1 cellular context compared by ENCODE assay signal in genomic region chr2:70029814-70030409, GRCh38.
TF ChIP-seq lines count a peak whose summit lies in the region.

No MANE protein-coding gene starts in this region.

TF ChIP-seq in K562, 482 proteins besides CTCF, POLR2A, EP300 and RAD21 (continued from another document):
- TF ChIP-seq ATF4 (CRISPR knock-in tag; IDR thresholded peaks at IDR 0.05) (0 out of 2 replicates have a peak, but pooled peaks have one; percentile 11), ARID1B (IDR thresholded peaks at IDR 0.05) (no peak; the same call in 1 of the 2 replicates), ZNF644 (tag; IDR thresholded peaks at IDR 0.05; ENCODE audit: low read depth) (no peak), GATAD2B (IDR thresholded peaks at IDR 0.05; ENCODE audit: borderline replicate concordance) (0 out of 2 replicates have a peak, but pooled peaks have one; percentile 40), ZNF830 (CRISPR knock-in tag; IDR thresholded peaks at IDR 0.05) (no peak), PCBP1 (IDR thresholded peaks at IDR 0.05; ENCODE audit: low read depth, low read length, poor library complexity, severe bottlenecking) (no peak), TBL1XR1 (IDR thresholded peaks at IDR 0.05; ENCODE audit: low read length in 2 of 2) (peak; percentile 47 to 56; a peak in 1 of 4 replicates), TFE3 (CRISPR knock-in tag; IDR thresholded peaks at IDR 0.05) (peak; percentile 98), NR4A1 (CRISPR knock-in tag; IDR thresholded peaks at IDR 0.05) (no peak), NR4A1 (tag; IDR thresholded peaks at IDR 0.05) (0 out of 2 replicates have a peak, but pooled peaks have one; percentile 24), MGA (IDR thresholded peaks at IDR 0.05) (peak; percentile 51; the same call in 1 of the 2 replicates), HDAC8 (tag; IDR thresholded peaks at IDR 0.05) (no peak), TEAD1 (CRISPR knock-in tag; IDR thresholded peaks at IDR 0.05) (no peak), ZNF551 (CRISPR knock-in tag; IDR thresholded peaks at IDR 0.05) (no peak), ETV5 (CRISPR knock-in tag; IDR thresholded peaks at IDR 0.05; ENCODE audit: low read depth) (0 out of 2 replicates have a peak, but pooled peaks have one; percentile 41), PHF20 (IDR thresholded peaks at IDR 0.05; ENCODE audit: partially characterized antibody) (no peak), GTF2E2 (tag; IDR thresholded peaks at IDR 0.05) (peak; percentile 67), SIN3A (IDR thresholded peaks at IDR 0.05; ENCODE audit: borderline replicate concordance in 2 of 2, control insufficient read depth in 1 of 2, low read depth in 2 of 2, low read length in 2 of 2) (0 out of 4 replicates have a peak, but pooled peaks of 1 of the 2 experiments have one; percentile 40), RCOR1 (IDR thresholded peaks at IDR 0.05; ENCODE audit: borderline replicate concordance in 1 of 2, low read depth in 2 of 2, low read length in 2 of 2) (peak in 1 of 2 experiments; percentile 4; a peak in 2 of 4 replicates), ATF7 (IDR thresholded peaks at IDR 0.05) (peak; percentile 58), ZNF316 (IDR thresholded peaks at IDR 0.05) (peak; percentile 89), DDX20 (tag; IDR thresholded peaks at IDR 0.05; ENCODE audit: low read depth) (0 out of 2 replicates have a peak, but pooled peaks have one; percentile 64), ZNF134 (CRISPR knock-in tag; conservative IDR thresholded peaks at IDR 0.05) (no peak), SP1 (CRISPR knock-in tag; IDR thresholded peaks at IDR 0.05) (0 out of 2 replicates have a peak, but pooled peaks have one; percentile 36), HSF4 (CRISPR knock-in tag; IDR thresholded peaks at IDR 0.05; ENCODE audit: borderline replicate concordance) (peak; percentile 3; the same call in 1 of the 2 replicates), MAFG (tag; conservative IDR thresholded peaks at IDR 0.05) (peak; percentile 79), MAZ (CRISPR knock-in tag; conservative IDR thresholded peaks at IDR 0.05 in 1 of 2, IDR thresholded peaks at IDR 0.05 in 1 of 2) (0 out of 4 replicates have a peak, but pooled peaks of 1 of the 2 experiments have one; percentile 36), BMI1 (IDR thresholded peaks at IDR 0.05; ENCODE audit: low read length) (no peak), ATF1 (CRISPR knock-in tag; IDR thresholded peaks at IDR 0.05) (no peak), ATF1 (tag; IDR thresholded peaks at IDR 0.05) (peak; percentile 75), KLF13 (tag; IDR thresholded peaks at IDR 0.05; ENCODE audit: borderline replicate concordance, low read depth) (no peak), MNT (conservative IDR thresholded peaks at IDR 0.05) (peak; percentile 64 to 68), RBFOX2 (IDR thresholded peaks at IDR 0.05; ENCODE audit: low read depth, low read length) (0 out of 2 replicates have a peak, but pooled peaks have one; percentile 25), SUPT5H (IDR thresholded peaks at IDR 0.05) (0 out of 2 replicates have a peak, but pooled peaks have one; percentile 31), FOXK2 (conservative IDR thresholded peaks at IDR 0.05 in 1 of 2, IDR thresholded peaks at IDR 0.05 in 1 of 2; ENCODE audit: low read depth in 2 of 2) (peak; percentile 42 to 61; a peak in 2 of 4 replicates), ZNF589 (CRISPR knock-in tag; IDR thresholded peaks at IDR 0.05; ENCODE audit: low read depth) (peak; percentile 78), TRIM24 (IDR thresholded peaks at IDR 0.05) (0 out of 4 replicates have a peak, but pooled peaks of 1 of the 2 experiments have one; percentile 29), ARNT (IDR thresholded peaks at IDR 0.05) (peak in 1 of 2 experiments; percentile 67; a peak in 1 of 4 replicates), E2F5 (CRISPR knock-in tag; IDR thresholded peaks at IDR 0.05) (no peak), TBP (optimal IDR thresholded peaks at IDR 0.05; ENCODE audit: low read depth, low read length) (peak; percentile 40), USF1 (CRISPR knock-in tag; IDR thresholded peaks at IDR 0.05) (peak; percentile 89), ZNF24 (IDR thresholded peaks at IDR 0.05) (peak; percentile 18; the same call in 1 of the 2 replicates), NCOA6 (IDR thresholded peaks at IDR 0.05) (no peak), MAFK (IDR thresholded peaks at IDR 0.05; ENCODE audit: low read length) (peak; percentile 41; the same call in 1 of the 2 replicates), E2F6 (IDR thresholded peaks at IDR 0.05; ENCODE audit: borderline replicate concordance in 1 of 2, extremely low read depth in 1 of 2, insufficient read depth in 1 of 2, insufficient read length in 1 of 2, low read depth in 1 of 2, low read length in 1 of 2, poor library complexity in 1 of 2, severe bottlenecking in 1 of 2) (peak in 1 of 2 experiments; percentile 38), STAT5B (CRISPR knock-in tag; IDR thresholded peaks at IDR 0.05) (no peak), POLR2H (tag; IDR thresholded peaks at IDR 0.05; ENCODE audit: low read depth) (peak; percentile 59), ZNF175 (CRISPR knock-in tag; IDR thresholded peaks at IDR 0.05; ENCODE audit: low read depth) (peak; percentile 73; the same call in 1 of the 2 replicates), DLX4 (CRISPR knock-in tag; IDR thresholded peaks at IDR 0.05) (no peak), CBFA2T3 (IDR thresholded peaks at IDR 0.05) (peak; percentile 44; the same call in 1 of the 2 replicates)
